In genomic region chr21:46368533-46369285, GRCh38 we compare ENCODE assay signal across 10 cellular contexts. TPM values are rescaled to one million over a fixed set of nuclear protein-coding genes. Genes with fewer than 3 reads are reported as not detected.
DNase-seq lines count a peak whose midpoint lies in the region; FAIRE-seq and TF ChIP-seq lines count a peak whose summit lies in the region.
"Had no signal": no experiment of that assay in that cellular context is flagged by ENCODE, and none has a peak within 500 bp of the region (broad histone marks: within the 10 kb centered on the region; RNA-seq: fewer than 3 reads in every experiment).

No MANE protein-coding gene starts in this region.

- no peaks in the 10 kb centered on the region for H3K9me3 Mint-ChIP-seq in activated CD4-positive, alpha-beta memory T cell treated with anti-CD3 and anti-CD28 coated beads for 36 hours
- no peaks in the 10 kb centered on the region for H3K9me3 Mint-ChIP-seq in nephron progenitor cell

- DNase-seq in GM12891 (ENCODE audit: insufficient read length, low spot score): peak; percentile 59
- peak; percentile 63 for DNase-seq in activated CD4-positive, alpha-beta memory T cell treated with anti-CD3 and anti-CD28 coated beads for 36 hours
- DNase-seq in nephron progenitor cell: no peak
- no peak for DNase-seq in Karpas-422
- no peak for DNase-seq in DMS 273 (lab: John Stamatoyannopoulos, UW; ENCODE audit: unreplicated experiment)
- no peak for DNase-seq in LoVo (ENCODE audit: low spot score)
- DNase-seq in NCI-H1930 (lab: John Stamatoyannopoulos, UW): no peak
- DNase-seq: foreskin melanocyte had no signal

- H3K9ac ChIP-seq in Karpas-422 (ENCODE audit: low read length): no peak overlapping the region

- no peak overlapping the region for H3K4me3 ChIP-seq in HEK293 (ENCODE audit: low read depth, low read length)
- no peak overlapping the region for H3K4me3 ChIP-seq in Karpas-422 (ENCODE audit: low read length)
- H3K4me3 ChIP-seq: SJSA1 had no signal

- H3K27ac Mint-ChIP-seq in activated CD4-positive, alpha-beta memory T cell treated with anti-CD3 and anti-CD28 coated beads for 36 hours: peak overlapping the region; percentile 73
- peak overlapping the region; percentile 45 for H3K27ac Mint-ChIP-seq in nephron progenitor cell

- H3K27me3 ChIP-seq in Karpas-422 (ENCODE audit: low read length): no peaks in the 10 kb centered on the region
- H3K27me3 ChIP-seq: SJSA1 had no signal

- peaks cover 79% of the 10 kb centered on the region for H3K79me2 ChIP-seq in Karpas-422 (ENCODE audit: low read length)

- H3K4me1 Mint-ChIP-seq in activated CD4-positive, alpha-beta memory T cell treated with anti-CD3 and anti-CD28 coated beads for 36 hours (ENCODE audit: low read depth): peaks cover 22% of the 10 kb centered on the region
- H3K4me1 Mint-ChIP-seq in nephron progenitor cell: peaks cover 25% of the 10 kb centered on the region

- intact Hi-C loops in activated CD4-positive, alpha-beta memory T cell treated with anti-CD3 and anti-CD28 coated beads for 36 hours (cut with micrococcal nuclease): no loop called here

- H3K9me2 ChIP-seq in Karpas-422 (replicated peaks; ENCODE audit: insufficient read depth, low read length): no peaks in the 10 kb centered on the region

- no peak overlapping the region for H3K4me3 Mint-ChIP-seq in activated CD4-positive, alpha-beta memory T cell treated with anti-CD3 and anti-CD28 coated beads for 36 hours
- no peak overlapping the region for H3K4me3 Mint-ChIP-seq in nephron progenitor cell

- no peak overlapping the region for H3K4me2 ChIP-seq in Karpas-422 (ENCODE audit: low read depth, low read length, poor library complexity, severe bottlenecking)

- peaks cover 27% of the 10 kb centered on the region for H3K36me3 Mint-ChIP-seq in activated CD4-positive, alpha-beta memory T cell treated with anti-CD3 and anti-CD28 coated beads for 36 hours
- peaks cover 58% of the 10 kb centered on the region for H3K36me3 Mint-ChIP-seq in nephron progenitor cell (ENCODE audit: low read depth)

- peaks cover 12% of the 10 kb centered on the region; the same call in 1 of the 2 replicates for H4K20me1 ChIP-seq in Karpas-422 (ENCODE audit: insufficient read depth, low read depth, low read length)

- TF ChIP-seq CTCF in HEK293 (tag by site-specific recombination; IDR thresholded peaks at IDR 0.05) (no peak), nephron progenitor cell (IDR thresholded peaks at IDR 0.05) (no peak)

- FAIRE-seq in GM12891 (lab: Jason Lieb, UNC): peak; percentile 97

- no peak overlapping the region for H3K27ac ChIP-seq in HEK293 (ENCODE audit: extremely low read depth, low read depth, low read length)
- H3K27ac ChIP-seq in Karpas-422 (ENCODE audit: low read length): no peak overlapping the region
- H3K27ac ChIP-seq: SJSA1 had no signal

- POLR2A ChIA-PET in HEK293 (lab: Yijun Ruan, JAX): interaction anchor here (0.7 kb wide), 1 partner anchor 10 kb away, joined by 3 read pairs; no protein-coding TSS in a partner anchor
- POLR2A ChIA-PET in activated CD4-positive, alpha-beta memory T cell treated with anti-CD3 and anti-CD28 coated beads for 36 hours (lab: Charles Lee): interaction anchor here (1.1 to 1.2 kb wide), 2 partner anchors 57 to 225 kb away, joined by 3 to 4 read pairs; no protein-coding TSS in a partner anchor

- TF ChIP-seq POLR2A in GM12891 (IDR thresholded peaks at IDR 0.05; ENCODE audit: low read depth, low read length): peak; percentile 87

- no peak overlapping the region for H2AFZ ChIP-seq in Karpas-422 (ENCODE audit: low read length)

- H3K9me3 ChIP-seq in HEK293 (ENCODE audit: control insufficient read depth, insufficient read depth, low read depth, low read length) (no peaks in the 10 kb centered on the region), Karpas-422 (ENCODE audit: low read length) (no peaks in the 10 kb centered on the region)
- H3K9me3 ChIP-seq: SJSA1 had no signal

- no peaks in the 10 kb centered on the region for H3K27me3 Mint-ChIP-seq in activated CD4-positive, alpha-beta memory T cell treated with anti-CD3 and anti-CD28 coated beads for 36 hours
- no peaks in the 10 kb centered on the region for H3K27me3 Mint-ChIP-seq in nephron progenitor cell (ENCODE audit: low read depth, poor library complexity)

- CTCF ChIA-PET in HEK293 (lab: Yijun Ruan, JAX): no interaction called here
- CTCF ChIA-PET in activated CD4-positive, alpha-beta memory T cell treated with anti-CD3 and anti-CD28 coated beads for 36 hours (lab: Charles Lee): no interaction called here

- no peaks in the 10 kb centered on the region for H3K4me1 ChIP-seq in HEK293 (ENCODE audit: control insufficient read depth, insufficient read depth, low read length)
- no peaks in the 10 kb centered on the region for H3K4me1 ChIP-seq in Karpas-422 (ENCODE audit: low read length)
- H3K4me1 ChIP-seq: SJSA1 had no signal

- H3K36me3 ChIP-seq in HEK293 (ENCODE audit: control insufficient read depth in 2 of 2, insufficient read depth in 1 of 2, low read length in 2 of 2) (peaks cover 13 to 78% of the 10 kb centered on the region in 2 experiments; a peak in 2 of 3 replicates), Karpas-422 (ENCODE audit: insufficient read depth, low read length) (peaks cover 48% of the 10 kb centered on the region)

TF ChIP-seq in GM12891, 5 proteins besides CTCF, POLR2A, EP300 and RAD21:
- no peak for TF ChIP-seq SPI1 (IDR thresholded peaks at IDR 0.05; ENCODE audit: low read depth, low read length)
- TF ChIP-seq PAX5 (IDR thresholded peaks at IDR 0.05; ENCODE audit: insufficient read depth, low read length, severe bottlenecking): no peak
- no peak; the same call in 1 of the 2 replicates for TF ChIP-seq POU2F2 (IDR thresholded peaks at IDR 0.05; ENCODE audit: low read depth, low read length)
- peak; percentile 57 for TF ChIP-seq TAF1 (IDR thresholded peaks at IDR 0.05; ENCODE audit: low read depth, low read length)
- TF ChIP-seq POLR2AphosphoS5 (IDR thresholded peaks at IDR 0.05; ENCODE audit: low read depth, low read length): peak; percentile 84
TF ChIP-seq in GM12891: peak in this region for 2.

TF ChIP-seq in HEK293, 187 proteins besides CTCF, POLR2A, EP300 and RAD21:
- TF ChIP-seq ZNF530 (tag by site-specific recombination; IDR thresholded peaks at IDR 0.05; ENCODE audit: low read depth) (no peak), BCL6B (tag by site-specific recombination; IDR thresholded peaks at IDR 0.05) (peak; percentile 95)

RNA-seq across cellular contexts. Expression of gene PCNT, which starts 44.8 kb away (rescaled TPM):
- polyA plus RNA-seq in GM12891 (2012; ENCODE audit: low read depth, missing spikeins): 26.9 TPM
- 10 to 100 TPM; 48.5 to 50.6 TPM for total RNA-seq in activated CD4-positive, alpha-beta memory T cell treated with anti-CD3 and anti-CD28 coated beads for 36 hours
- 31.5 and 31.7 TPM in 2 replicates for total RNA-seq in Karpas-422 (2014; rRNA removed; shearing (Covaris generic); ENCODE audit: low replicate concordance)

RNA-seq across cellular contexts. Expression of gene C21orf58, which starts 45.0 kb away (rescaled TPM):
- 7.6 TPM for polyA plus RNA-seq in GM12891 (2012; ENCODE audit: low read depth, missing spikeins)
- total RNA-seq in activated CD4-positive, alpha-beta memory T cell treated with anti-CD3 and anti-CD28 coated beads for 36 hours: 10 to 100 TPM; 25.8 to 28.1 TPM
- total RNA-seq in Karpas-422 (2014; rRNA removed; shearing (Covaris generic); ENCODE audit: low replicate concordance): 13.9 and 31.5 TPM in 2 replicates

Comparison
In these comparisons a context has a peak if more than half of its experiments do, and no peak if none do; other contexts are left out.
1. DNase-seq: peak in GM12891 (single experiment) and activated CD4-positive, alpha-beta memory T cell treated with anti-CD3 and anti-CD28 coated beads for 36 hours (single experiment); none in nephron progenitor cell (single experiment), Karpas-422 (single experiment), DMS 273 (single experiment), LoVo (single experiment) and NCI-H1930 (0 of 2).